33 cellular contexts compared by ENCODE assay signal in genomic region chrX:123625477-123625876, GRCh38.
"Had no signal": no experiment of that assay in that cellular context is flagged by ENCODE, and none has a peak within 500 bp of the region (broad histone marks: within the 10 kb centered on the region; RNA-seq: fewer than 3 reads in every experiment).

No MANE protein-coding gene starts in this region.

- ATAC-seq: activated CD8-positive, alpha-beta T cell treated with anti-CD3 and anti-CD28 coated beads for 36 hours; activated naive CD4-positive, alpha-beta T cell treated with anti-CD3 and anti-CD28 coated beads, Interleukin-2, amount 50 U/mL, for 72 hours; activated T-cell treated with anti-CD3 and anti-CD28 coated beads, Interleukin-2, amount 50 U/mL, for 4 hours; activated T-cell treated with anti-CD3 and anti-CD28 coated beads, Interleukin-2, amount 50 U/mL, for 72 hours; activated T-helper 17 cell treated with anti-CD3 and anti-CD28 coated beads, Interleukin-2, amount 50 U/mL, for 72 hours had no signal

- H3K9me3 ChIP-seq: adrenal gland had no signal

- H3K27ac ChIP-seq: adrenal gland, cardiac muscle cell, VCaP had no signal

- H3K27me3 ChIP-seq: adrenal gland, cardiac muscle cell had no signal

- DNase-seq: activated B cell treated with CpG ODN at 0.5 μM for 24 hours; activated CD4-positive, alpha-beta memory T cell treated with anti-CD3 and anti-CD28 coated beads for 36 hours; activated CD4-positive, alpha-beta T cell treated with anti-CD3 and anti-CD28 coated beads for 4 hours; activated CD4-positive, alpha-beta T cell treated with anti-CD3 and anti-CD28 coated beads, Interleukin-2, amount 10 ng/mL, durations not matched to agents 24 days and 14 days; activated CD4-positive, alpha-beta T cell treated with anti-CD3 and anti-CD28 coated beads, Interleukin-2, amount 50 U/mL, for 1 hour; activated CD4-positive, alpha-beta T cell treated with anti-CD3 and anti-CD28 coated beads, Interleukin-2, amount 50 U/mL, for 4 hours; activated CD4-positive, CD25-positive, alpha-beta regulatory T cell treated with anti-CD3 and anti-CD28 coated beads, Interleukin-2, amount 50 U/mL, for 72 hours; activated CD8-positive, alpha-beta memory T cell treated with anti-CD3 and anti-CD28 coated beads, Interleukin-2, amount 50 U/mL, for 4 hours; activated CD8-positive, alpha-beta T cell treated with anti-CD3 and anti-CD28 coated beads for 36 hours; activated effector memory CD4-positive, alpha-beta T cell treated with anti-CD3 and anti-CD28 coated beads, Interleukin-2, amount 50 U/mL, for 16 hours; activated gamma-delta T cell treated with Interleukin-2 at 50 U/mL for 16 hours; activated naive CD4-positive, alpha-beta T cell; activated naive CD4-positive, alpha-beta T cell treated with anti-CD3 and anti-CD28 coated beads for 36 hours; activated naive CD4-positive, alpha-beta T cell treated with anti-CD3 and anti-CD28 coated beads, Interleukin-2, amount 50 U/mL, for 16 hours; activated naive CD8-positive, alpha-beta T cell treated with anti-CD3 and anti-CD28 coated beads for 36 hours; activated T-cell treated with anti-CD3 and anti-CD28 coated beads for 4 hours; activated T-cell treated with anti-CD3 and anti-CD28 coated beads, Interleukin-2, amount 50 U/mL, for 1 hour; activated T-cell treated with anti-CD3 and anti-CD28 coated beads, Interleukin-2, amount 50 U/mL, for 4 hours; activated T-cell treated with anti-CD3 and anti-CD28 coated beads, Interleukin-2, amount 50 U/mL, for 72 hours; adrenal gland; amniotic stem cell; aorta; caudate nucleus; cerebellar nuclear complex; T-helper 1 cell; T-helper 2 cell; T-helper 9 cell had no signal

- H3K4me1 ChIP-seq: adrenal gland had no signal

- H3K4me3 ChIP-seq: adrenal gland, cardiac muscle cell had no signal

- FAIRE-seq: bronchial epithelial cell, TTC549 had no signal
